ENCODE assay signal across 1 cellular context in the genomic region with DNA sequence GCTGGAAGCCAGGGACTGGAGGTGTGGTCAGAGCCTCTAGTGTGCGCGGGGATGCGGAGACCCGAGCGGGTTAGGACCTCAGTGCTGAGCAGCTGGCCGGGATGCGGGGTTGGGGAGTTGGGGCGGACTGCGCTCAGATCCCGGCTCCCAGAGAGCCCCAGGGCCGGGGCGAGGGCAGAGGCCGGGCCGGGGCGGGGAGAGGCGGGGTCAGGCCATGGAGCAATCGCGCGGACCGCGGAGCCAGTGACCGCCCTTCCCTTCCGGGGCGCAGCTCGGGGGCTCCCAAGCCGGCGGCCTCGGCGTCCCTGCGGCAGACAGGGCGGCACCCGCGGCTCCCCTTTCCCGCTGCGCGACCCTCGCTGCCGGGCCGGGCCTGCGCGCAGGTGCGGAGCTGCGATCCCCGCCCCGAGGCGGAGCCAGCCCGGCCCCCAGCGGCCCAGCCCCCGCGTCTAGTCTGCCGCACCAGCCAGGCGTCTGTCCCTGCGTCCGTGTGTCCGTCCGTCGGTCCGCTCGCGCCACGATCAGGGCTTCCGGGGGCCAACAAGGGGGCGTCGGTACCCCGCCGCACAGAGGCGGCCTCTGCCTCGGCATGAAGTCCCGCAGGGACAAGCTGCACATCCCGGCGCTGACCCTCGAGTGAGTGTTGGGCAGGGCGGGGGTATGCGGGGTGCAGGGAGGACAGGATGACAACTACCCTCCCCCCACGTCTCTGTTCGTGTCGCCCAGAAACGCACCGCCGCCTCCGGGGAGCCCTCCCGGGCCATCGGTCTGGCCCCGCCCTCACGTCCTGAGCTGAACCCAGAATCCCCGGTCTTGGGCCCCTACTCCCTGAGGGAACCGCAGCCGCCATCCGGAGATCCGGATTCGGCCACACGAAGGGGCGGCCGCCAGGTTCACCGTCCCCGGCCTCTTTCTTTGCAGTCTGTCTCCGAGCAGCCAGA.
TF ChIP-seq lines count a peak whose summit lies in the region.

No MANE protein-coding gene starts in this region.

TF ChIP-seq in K562, 482 proteins besides CTCF, POLR2A, EP300 and RAD21 (continued from another document and continues in another):
- TF ChIP-seq, protein P1, sequence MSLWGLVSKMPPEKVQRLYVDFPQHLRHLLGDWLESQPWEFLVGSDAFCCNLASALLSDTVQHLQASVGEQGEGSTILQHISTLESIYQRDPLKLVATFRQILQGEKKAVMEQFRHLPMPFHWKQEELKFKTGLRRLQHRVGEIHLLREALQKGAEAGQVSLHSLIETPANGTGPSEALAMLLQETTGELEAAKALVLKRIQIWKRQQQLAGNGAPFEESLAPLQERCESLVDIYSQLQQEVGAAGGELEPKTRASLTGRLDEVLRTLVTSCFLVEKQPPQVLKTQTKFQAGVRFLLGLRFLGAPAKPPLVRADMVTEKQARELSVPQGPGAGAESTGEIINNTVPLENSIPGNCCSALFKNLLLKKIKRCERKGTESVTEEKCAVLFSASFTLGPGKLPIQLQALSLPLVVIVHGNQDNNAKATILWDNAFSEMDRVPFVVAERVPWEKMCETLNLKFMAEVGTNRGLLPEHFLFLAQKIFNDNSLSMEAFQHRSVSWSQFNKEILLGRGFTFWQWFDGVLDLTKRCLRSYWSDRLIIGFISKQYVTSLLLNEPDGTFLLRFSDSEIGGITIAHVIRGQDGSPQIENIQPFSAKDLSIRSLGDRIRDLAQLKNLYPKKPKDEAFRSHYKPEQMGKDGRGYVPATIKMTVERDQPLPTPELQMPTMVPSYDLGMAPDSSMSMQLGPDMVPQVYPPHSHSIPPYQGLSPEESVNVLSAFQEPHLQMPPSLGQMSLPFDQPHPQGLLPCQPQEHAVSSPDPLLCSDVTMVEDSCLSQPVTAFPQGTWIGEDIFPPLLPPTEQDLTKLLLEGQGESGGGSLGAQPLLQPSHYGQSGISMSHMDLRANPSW (CRISPR knock-in tag; IDR thresholded peaks at IDR 0.05): no peak
- TF ChIP-seq, protein P2, sequence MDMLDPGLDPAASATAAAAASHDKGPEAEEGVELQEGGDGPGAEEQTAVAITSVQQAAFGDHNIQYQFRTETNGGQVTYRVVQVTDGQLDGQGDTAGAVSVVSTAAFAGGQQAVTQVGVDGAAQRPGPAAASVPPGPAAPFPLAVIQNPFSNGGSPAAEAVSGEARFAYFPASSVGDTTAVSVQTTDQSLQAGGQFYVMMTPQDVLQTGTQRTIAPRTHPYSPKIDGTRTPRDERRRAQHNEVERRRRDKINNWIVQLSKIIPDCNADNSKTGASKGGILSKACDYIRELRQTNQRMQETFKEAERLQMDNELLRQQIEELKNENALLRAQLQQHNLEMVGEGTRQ (CRISPR knock-in tag; IDR thresholded peaks at IDR 0.05): no peak
- TF ChIP-seq BCOR (IDR thresholded peaks at IDR 0.05) (peak; percentile 21), FOXA1 (IDR thresholded peaks at IDR 0.05; ENCODE audit: borderline replicate concordance) (no peak), ZNF12 (CRISPR knock-in tag; IDR thresholded peaks at IDR 0.05) (no peak), TBP (optimal IDR thresholded peaks at IDR 0.05; ENCODE audit: low read depth, low read length) (no peak), ATF7 (IDR thresholded peaks at IDR 0.05) (peak; percentile 65), TEAD4 (IDR thresholded peaks at IDR 0.05; ENCODE audit: low read length) (no peak), TEAD4 (CRISPR knock-in tag; IDR thresholded peaks at IDR 0.05; ENCODE audit: borderline replicate concordance) (no peak), KDM5B (IDR thresholded peaks at IDR 0.05; ENCODE audit: insufficient replicate concordance, low read depth, low read length) (no peak), ARID1B (IDR thresholded peaks at IDR 0.05) (no peak; the same call in 1 of the 2 replicates), SPI1 (IDR thresholded peaks at IDR 0.05; ENCODE audit: borderline replicate concordance, low read depth, low read length) (no peak), COPS2 (conservative IDR thresholded peaks at IDR 0.05) (no peak), XRCC3 (IDR thresholded peaks at IDR 0.05) (no peak), ZKSCAN3 (CRISPR knock-in tag; IDR thresholded peaks at IDR 0.05) (no peak), ZNF124 (CRISPR knock-in tag; IDR thresholded peaks at IDR 0.05) (no peak), EZH2 (IDR thresholded peaks at IDR 0.05; ENCODE audit: borderline replicate concordance, low read depth, low read length) (no peak), PTBP1 (IDR thresholded peaks at IDR 0.05; ENCODE audit: low read depth, low read length) (no peak), MCM2 (IDR thresholded peaks at IDR 0.05; ENCODE audit: low read depth) (no peak), ZFX (CRISPR knock-in tag; IDR thresholded peaks at IDR 0.05) (peak; percentile 52), HNRNPH1 (optimal IDR thresholded peaks at IDR 0.05; ENCODE audit: low read depth, low read length) (no peak), ZNF75A (CRISPR knock-in tag; IDR thresholded peaks at IDR 0.05) (no peak), ZNF778 (CRISPR knock-in tag; IDR thresholded peaks at IDR 0.05) (no peak), ZFPM2 (CRISPR knock-in tag; IDR thresholded peaks at IDR 0.05) (no peak), KDM4B (IDR thresholded peaks at IDR 0.05; ENCODE audit: borderline replicate concordance in 2 of 2, low read depth in 1 of 2) (no peak), IRF2 (CRISPR knock-in tag; IDR thresholded peaks at IDR 0.05) (no peak), JUNB (CRISPR knock-in tag; conservative IDR thresholded peaks at IDR 0.05) (no peak), CBFB (CRISPR knock-in tag; IDR thresholded peaks at IDR 0.05) (no peak), SMC3 (conservative IDR thresholded peaks at IDR 0.05; ENCODE audit: insufficient read depth, low read depth, low read length) (no peak)
- TF ChIP-seq, protein P3, sequence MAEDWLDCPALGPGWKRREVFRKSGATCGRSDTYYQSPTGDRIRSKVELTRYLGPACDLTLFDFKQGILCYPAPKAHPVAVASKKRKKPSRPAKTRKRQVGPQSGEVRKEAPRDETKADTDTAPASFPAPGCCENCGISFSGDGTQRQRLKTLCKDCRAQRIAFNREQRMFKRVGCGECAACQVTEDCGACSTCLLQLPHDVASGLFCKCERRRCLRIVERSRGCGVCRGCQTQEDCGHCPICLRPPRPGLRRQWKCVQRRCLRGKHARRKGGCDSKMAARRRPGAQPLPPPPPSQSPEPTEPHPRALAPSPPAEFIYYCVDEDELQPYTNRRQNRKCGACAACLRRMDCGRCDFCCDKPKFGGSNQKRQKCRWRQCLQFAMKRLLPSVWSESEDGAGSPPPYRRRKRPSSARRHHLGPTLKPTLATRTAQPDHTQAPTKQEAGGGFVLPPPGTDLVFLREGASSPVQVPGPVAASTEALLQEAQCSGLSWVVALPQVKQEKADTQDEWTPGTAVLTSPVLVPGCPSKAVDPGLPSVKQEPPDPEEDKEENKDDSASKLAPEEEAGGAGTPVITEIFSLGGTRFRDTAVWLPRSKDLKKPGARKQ (CRISPR knock-in tag; IDR thresholded peaks at IDR 0.05): no peak
- TF ChIP-seq, protein P4, sequence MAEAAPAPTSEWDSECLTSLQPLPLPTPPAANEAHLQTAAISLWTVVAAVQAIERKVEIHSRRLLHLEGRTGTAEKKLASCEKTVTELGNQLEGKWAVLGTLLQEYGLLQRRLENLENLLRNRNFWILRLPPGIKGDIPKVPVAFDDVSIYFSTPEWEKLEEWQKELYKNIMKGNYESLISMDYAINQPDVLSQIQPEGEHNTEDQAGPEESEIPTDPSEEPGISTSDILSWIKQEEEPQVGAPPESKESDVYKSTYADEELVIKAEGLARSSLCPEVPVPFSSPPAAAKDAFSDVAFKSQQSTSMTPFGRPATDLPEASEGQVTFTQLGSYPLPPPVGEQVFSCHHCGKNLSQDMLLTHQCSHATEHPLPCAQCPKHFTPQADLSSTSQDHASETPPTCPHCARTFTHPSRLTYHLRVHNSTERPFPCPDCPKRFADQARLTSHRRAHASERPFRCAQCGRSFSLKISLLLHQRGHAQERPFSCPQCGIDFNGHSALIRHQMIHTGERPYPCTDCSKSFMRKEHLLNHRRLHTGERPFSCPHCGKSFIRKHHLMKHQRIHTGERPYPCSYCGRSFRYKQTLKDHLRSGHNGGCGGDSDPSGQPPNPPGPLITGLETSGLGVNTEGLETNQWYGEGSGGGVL (CRISPR knock-in tag; IDR thresholded peaks at IDR 0.05): no peak
- TF ChIP-seq, protein P5, sequence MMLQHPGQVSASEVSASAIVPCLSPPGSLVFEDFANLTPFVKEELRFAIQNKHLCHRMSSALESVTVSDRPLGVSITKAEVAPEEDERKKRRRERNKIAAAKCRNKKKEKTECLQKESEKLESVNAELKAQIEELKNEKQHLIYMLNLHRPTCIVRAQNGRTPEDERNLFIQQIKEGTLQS (IDR thresholded peaks at IDR 0.05): no peak
- TF ChIP-seq, protein P5 (CRISPR knock-in tag; conservative IDR thresholded peaks at IDR 0.05): no peak
- TF ChIP-seq, protein P6, sequence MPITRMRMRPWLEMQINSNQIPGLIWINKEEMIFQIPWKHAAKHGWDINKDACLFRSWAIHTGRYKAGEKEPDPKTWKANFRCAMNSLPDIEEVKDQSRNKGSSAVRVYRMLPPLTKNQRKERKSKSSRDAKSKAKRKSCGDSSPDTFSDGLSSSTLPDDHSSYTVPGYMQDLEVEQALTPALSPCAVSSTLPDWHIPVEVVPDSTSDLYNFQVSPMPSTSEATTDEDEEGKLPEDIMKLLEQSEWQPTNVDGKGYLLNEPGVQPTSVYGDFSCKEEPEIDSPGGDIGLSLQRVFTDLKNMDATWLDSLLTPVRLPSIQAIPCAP (CRISPR knock-in tag; IDR thresholded peaks at IDR 0.05; ENCODE audit: borderline replicate concordance): no peak
- TF ChIP-seq, protein P7, sequence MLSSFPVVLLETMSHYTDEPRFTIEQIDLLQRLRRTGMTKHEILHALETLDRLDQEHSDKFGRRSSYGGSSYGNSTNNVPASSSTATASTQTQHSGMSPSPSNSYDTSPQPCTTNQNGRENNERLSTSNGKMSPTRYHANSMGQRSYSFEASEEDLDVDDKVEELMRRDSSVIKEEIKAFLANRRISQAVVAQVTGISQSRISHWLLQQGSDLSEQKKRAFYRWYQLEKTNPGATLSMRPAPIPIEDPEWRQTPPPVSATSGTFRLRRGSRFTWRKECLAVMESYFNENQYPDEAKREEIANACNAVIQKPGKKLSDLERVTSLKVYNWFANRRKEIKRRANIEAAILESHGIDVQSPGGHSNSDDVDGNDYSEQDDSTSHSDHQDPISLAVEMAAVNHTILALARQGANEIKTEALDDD (IDR thresholded peaks at IDR 0.05): no peak
- TF ChIP-seq, protein P8, sequence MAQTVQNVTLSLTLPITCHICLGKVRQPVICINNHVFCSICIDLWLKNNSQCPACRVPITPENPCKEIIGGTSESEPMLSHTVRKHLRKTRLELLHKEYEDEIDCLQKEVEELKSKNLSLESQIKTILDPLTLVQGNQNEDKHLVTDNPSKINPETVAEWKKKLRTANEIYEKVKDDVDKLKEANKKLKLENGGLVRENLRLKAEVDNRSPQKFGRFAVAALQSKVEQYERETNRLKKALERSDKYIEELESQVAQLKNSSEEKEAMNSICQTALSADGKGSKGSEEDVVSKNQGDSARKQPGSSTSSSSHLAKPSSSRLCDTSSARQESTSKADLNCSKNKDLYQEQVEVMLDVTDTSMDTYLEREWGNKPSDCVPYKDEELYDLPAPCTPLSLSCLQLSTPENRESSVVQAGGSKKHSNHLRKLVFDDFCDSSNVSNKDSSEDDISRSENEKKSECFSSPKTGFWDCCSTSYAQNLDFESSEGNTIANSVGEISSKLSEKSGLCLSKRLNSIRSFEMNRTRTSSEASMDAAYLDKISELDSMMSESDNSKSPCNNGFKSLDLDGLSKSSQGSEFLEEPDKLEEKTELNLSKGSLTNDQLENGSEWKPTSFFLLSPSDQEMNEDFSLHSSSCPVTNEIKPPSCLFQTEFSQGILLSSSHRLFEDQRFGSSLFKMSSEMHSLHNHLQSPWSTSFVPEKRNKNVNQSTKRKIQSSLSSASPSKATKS (CRISPR knock-in tag; IDR thresholded peaks at IDR 0.05): no peak
- TF ChIP-seq, protein P9, sequence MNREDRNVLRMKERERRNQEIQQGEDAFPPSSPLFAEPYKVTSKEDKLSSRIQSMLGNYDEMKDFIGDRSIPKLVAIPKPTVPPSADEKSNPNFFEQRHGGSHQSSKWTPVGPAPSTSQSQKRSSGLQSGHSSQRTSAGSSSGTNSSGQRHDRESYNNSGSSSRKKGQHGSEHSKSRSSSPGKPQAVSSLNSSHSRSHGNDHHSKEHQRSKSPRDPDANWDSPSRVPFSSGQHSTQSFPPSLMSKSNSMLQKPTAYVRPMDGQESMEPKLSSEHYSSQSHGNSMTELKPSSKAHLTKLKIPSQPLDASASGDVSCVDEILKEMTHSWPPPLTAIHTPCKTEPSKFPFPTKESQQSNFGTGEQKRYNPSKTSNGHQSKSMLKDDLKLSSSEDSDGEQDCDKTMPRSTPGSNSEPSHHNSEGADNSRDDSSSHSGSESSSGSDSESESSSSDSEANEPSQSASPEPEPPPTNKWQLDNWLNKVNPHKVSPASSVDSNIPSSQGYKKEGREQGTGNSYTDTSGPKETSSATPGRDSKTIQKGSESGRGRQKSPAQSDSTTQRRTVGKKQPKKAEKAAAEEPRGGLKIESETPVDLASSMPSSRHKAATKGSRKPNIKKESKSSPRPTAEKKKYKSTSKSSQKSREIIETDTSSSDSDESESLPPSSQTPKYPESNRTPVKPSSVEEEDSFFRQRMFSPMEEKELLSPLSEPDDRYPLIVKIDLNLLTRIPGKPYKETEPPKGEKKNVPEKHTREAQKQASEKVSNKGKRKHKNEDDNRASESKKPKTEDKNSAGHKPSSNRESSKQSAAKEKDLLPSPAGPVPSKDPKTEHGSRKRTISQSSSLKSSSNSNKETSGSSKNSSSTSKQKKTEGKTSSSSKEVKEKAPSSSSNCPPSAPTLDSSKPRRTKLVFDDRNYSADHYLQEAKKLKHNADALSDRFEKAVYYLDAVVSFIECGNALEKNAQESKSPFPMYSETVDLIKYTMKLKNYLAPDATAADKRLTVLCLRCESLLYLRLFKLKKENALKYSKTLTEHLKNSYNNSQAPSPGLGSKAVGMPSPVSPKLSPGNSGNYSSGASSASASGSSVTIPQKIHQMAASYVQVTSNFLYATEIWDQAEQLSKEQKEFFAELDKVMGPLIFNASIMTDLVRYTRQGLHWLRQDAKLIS (CRISPR knock-in tag; IDR thresholded peaks at IDR 0.05): no peak
- TF ChIP-seq, protein P10, sequence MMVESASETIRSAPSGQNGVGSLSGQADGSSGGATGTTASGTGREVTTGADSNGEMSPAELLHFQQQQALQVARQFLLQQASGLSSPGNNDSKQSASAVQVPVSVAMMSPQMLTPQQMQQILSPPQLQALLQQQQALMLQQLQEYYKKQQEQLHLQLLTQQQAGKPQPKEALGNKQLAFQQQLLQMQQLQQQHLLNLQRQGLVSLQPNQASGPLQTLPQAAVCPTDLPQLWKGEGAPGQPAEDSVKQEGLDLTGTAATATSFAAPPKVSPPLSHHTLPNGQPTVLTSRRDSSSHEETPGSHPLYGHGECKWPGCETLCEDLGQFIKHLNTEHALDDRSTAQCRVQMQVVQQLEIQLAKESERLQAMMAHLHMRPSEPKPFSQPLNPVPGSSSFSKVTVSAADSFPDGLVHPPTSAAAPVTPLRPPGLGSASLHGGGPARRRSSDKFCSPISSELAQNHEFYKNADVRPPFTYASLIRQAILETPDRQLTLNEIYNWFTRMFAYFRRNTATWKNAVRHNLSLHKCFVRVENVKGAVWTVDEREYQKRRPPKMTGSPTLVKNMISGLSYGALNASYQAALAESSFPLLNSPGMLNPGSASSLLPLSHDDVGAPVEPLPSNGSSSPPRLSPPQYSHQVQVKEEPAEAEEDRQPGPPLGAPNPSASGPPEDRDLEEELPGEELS (CRISPR knock-in tag; IDR thresholded peaks at IDR 0.05; ENCODE audit: borderline replicate concordance): no peak
